Comparison of ENCODE assay signal across 8 cellular contexts in the genomic region with DNA sequence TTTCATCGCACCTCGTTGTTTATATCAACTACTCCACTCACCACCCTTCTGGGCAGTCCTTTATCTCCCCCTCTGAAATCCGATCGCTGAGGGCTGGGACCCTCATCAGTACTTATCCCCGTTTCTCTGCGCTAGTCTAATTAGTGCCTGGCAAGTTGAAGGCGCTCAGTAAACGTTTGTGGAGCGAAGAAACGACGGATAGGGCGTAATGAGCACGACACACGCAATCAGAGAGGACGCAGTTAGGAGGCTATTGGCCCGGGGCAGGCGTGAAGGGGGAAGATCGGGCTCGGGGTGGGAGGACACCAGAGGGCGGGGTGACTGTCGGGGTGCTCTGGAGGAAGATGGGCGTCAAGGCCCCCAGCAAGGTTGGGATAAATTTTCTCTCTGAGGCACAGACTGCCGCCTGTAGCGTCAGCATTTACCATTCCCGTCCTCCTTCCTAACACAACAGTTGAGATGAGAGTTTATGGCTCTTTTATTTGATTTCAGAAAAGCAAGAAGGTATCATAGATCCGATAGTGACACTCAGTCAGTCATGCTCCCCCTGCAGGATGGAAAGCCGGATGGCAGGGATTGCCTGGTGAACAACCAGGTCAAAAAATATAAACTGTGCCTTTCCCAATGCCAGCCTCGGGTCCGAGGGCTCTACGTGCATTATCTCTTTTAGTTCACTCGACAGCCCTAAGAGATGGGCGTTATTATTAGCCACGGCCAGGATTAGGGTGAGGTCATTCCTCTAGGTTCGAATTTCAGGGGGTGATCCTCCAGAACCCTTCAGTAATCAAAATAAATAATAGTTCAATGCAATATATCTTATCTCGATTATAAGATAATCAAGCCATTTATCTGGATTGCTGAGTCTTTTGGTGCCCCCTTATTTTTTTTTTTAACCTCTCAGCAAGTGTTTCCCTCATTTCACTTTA. TPM values are rescaled to one million over a fixed set of nuclear protein-coding genes. Genes with fewer than 3 reads are reported as not detected.
DNase-seq lines count a peak whose midpoint lies in the region; ATAC-seq, FAIRE-seq and TF ChIP-seq lines count a peak whose summit lies in the region.

No MANE protein-coding gene starts in this region.

- peak; percentile 48 for ATAC-seq in HG02970 (IDR thresholded peaks at IDR 0.05; ENCODE audit: low FRiP score, unreplicated experiment)

- H3K4me3 ChIP-seq in kidney (ENCODE audit: low read length in 2 of 2): peak overlapping the region; percentile 77 to 98

- TF ChIP-seq CTCF in kidney (IDR thresholded peaks at IDR 0.05; ENCODE audit: borderline replicate concordance, extremely low read depth, insufficient read depth): peak; percentile 82

- H3K27ac ChIP-seq in caudate nucleus (ENCODE audit: low read depth, low read length): peak overlapping the region; percentile 93
- H3K27ac ChIP-seq in kidney (ENCODE audit: low read depth in 2 of 2, low read length in 2 of 2): peak overlapping the region; percentile 98 to 99

- H3K4me1 ChIP-seq in kidney (ENCODE audit: control insufficient read depth in 1 of 2, insufficient read depth in 1 of 2, low read depth in 1 of 2, low read length in 2 of 2): peaks cover 4 to 6% of the 10 kb centered on the region in 2 donors

- H3K36me3 ChIP-seq in kidney (ENCODE audit: control insufficient read depth in 1 of 2, insufficient read depth in 2 of 2, low read length in 2 of 2): no peaks in the 10 kb centered on the region

- intact Hi-C loops in kidney (cut with DNase I): no loop called here

- H3K9ac ChIP-seq in kidney (ENCODE audit: low read length in 2 of 2): peak overlapping the region; percentile 97 to 100

- no peak for FAIRE-seq in kidney (lab: Jason Lieb, UNC)

- H3K9me3 ChIP-seq in kidney (ENCODE audit: control insufficient read depth in 1 of 2, low read length in 2 of 2): no peaks in the 10 kb centered on the region

- DNase-seq in EH (ENCODE audit: low read depth): peak; percentile 86
- peak; percentile 73 for DNase-seq in NCI-H2227 treated with DMSO at 0.1 percent for 48 hours (lab: John Stamatoyannopoulos, UW)
- DNase-seq in activated CD4-positive, CD25-positive, alpha-beta regulatory T cell treated with anti-CD3 and anti-CD28 coated beads, Interleukin-2, amount 50 U/mL, for 16 hours (ENCODE audit: low read depth, low spot score): peak; percentile 64
- peak in 57 of 61 donors; percentile 22 to 91 (median 70) for DNase-seq in caudate nucleus (lab: John Stamatoyannopoulos, UW)
- peak; percentile 93 for DNase-seq in kidney
- DNase-seq in stimulated activated CD4-positive, alpha-beta T cell treated with anti-CD3 and anti-CD28 coated beads, Interleukin-15, amount 100 ng/mL, for 1 hour (ENCODE audit: low read depth in 1 of 2, low spot score in 1 of 2): peak; percentile 59 to 60
- DNase-seq in mesenteric fat pad (ENCODE audit: low spot score): no peak

RNA-seq across cellular contexts. Expression of a gene that starts 9.5 kb away (rescaled TPM):
- total RNA-seq in kidney (48.8 TPM), mesenteric fat pad (18.0 TPM)
- polyA plus RNA-seq in kidney (ENCODE audit: insufficient read depth, low read depth, low replicate concordance): 81.2 TPM
